In genomic region chr21:26949830-26950229, GRCh38 we compare ENCODE assay signal across 31 cellular contexts. TPM values are rescaled to one million over a fixed set of nuclear protein-coding genes. Genes with fewer than 3 reads are reported as not detected.
"Had no signal": no experiment of that assay in that cellular context is flagged by ENCODE, and none has a peak within 500 bp of the region (broad histone marks: within the 10 kb centered on the region; RNA-seq: fewer than 3 reads in every experiment).

No MANE protein-coding gene starts in this region.

- H3K27ac ChIP-seq: neutrophil, pancreas, psoas muscle, right lobe of liver, sigmoid colon, spleen, suprapubic skin, testis, tibial artery, transverse colon, upper lobe of right lung had no signal

- H3K4me3 ChIP-seq: pancreas, psoas muscle, right lobe of liver, sigmoid colon, spleen, suprapubic skin, testis, tibial artery, transverse colon, upper lobe of right lung, uterus had no signal

- ATAC-seq: naive thymus-derived CD4-positive, alpha-beta T cell; natural killer cell; pancreas; psoas muscle; right cardiac atrium; right lobe of liver; stimulated activated memory B cell treated with anti-CD40 and anti-IgM and Interleukin-4, amounts not matched to agents 10 μg/mL and 1 μg/mL and 100 μg/mL, for 72 hours; stimulated activated naive CD8-positive, alpha-beta T cell treated with anti-CD3 and anti-CD28 coated beads, Interleukin-15, amount 100 ng/mL, for 72 hours; stimulated activated naive CD8-positive, alpha-beta T cell treated with anti-CD3 and anti-CD28 coated beads, Interleukin-15, Interleukin-2, amounts not matched to agents 100 U/mL and 50 U/mL, for 24 hours; upper lobe of right lung had no signal

- H3K9me3 Mint-ChIP-seq: nephron progenitor cell; neural crest cell; stimulated activated memory B cell treated with anti-CD40 and anti-IgM and Interleukin-4, amounts not matched to agents 10 μg/mL and 1 μg/mL and 100 μg/mL, for 72 hours; stimulated activated naive CD8-positive, alpha-beta T cell treated with anti-CD3 and anti-CD28 coated beads, Interleukin-15, amount 100 ng/mL, for 72 hours; type B pancreatic cell had no signal

- H3K4me1 Mint-ChIP-seq: naive thymus-derived CD4-positive, alpha-beta T cell; natural killer cell; stimulated activated memory B cell treated with anti-CD40 and anti-IgM and Interleukin-4, amounts not matched to agents 10 μg/mL and 1 μg/mL and 100 μg/mL, for 72 hours; stimulated activated naive CD8-positive, alpha-beta T cell treated with anti-CD3 and anti-CD28 coated beads, Interleukin-15, amount 100 ng/mL, for 72 hours had no signal

- DNase-seq: naive thymus-derived CD4-positive, alpha-beta T cell; natural killer cell; nephron progenitor cell; nucleus accumbens; pancreas; psoas muscle; right cardiac atrium; right lobe of liver; sigmoid colon; small intestine; spleen; stimulated activated CD4-positive, alpha-beta T cell treated with anti-CD3 and anti-CD28 coated beads, Interleukin-12 subunit alpha, Interleukin-12 subunit beta, amount 100 ng/mL, for 4 hours; stimulated activated CD4-positive, alpha-beta T cell treated with anti-CD3 and anti-CD28 coated beads, Interleukin-1b, Interleukin-23, amount 100 ng/mL, for 48 hours; stimulated activated CD4-positive, alpha-beta T cell treated with anti-CD3 and anti-CD28 coated beads, Interleukin-4, amount 100 ng/mL, for 1 hour; stimulated activated CD4-positive, alpha-beta T cell treated with anti-CD3 and anti-CD28 coated beads, Interleukin-4, amount 100 ng/mL, for 4 hours; stimulated activated CD8-positive, alpha-beta memory T cell treated with anti-CD3 and anti-CD28 coated beads, Interleukin-4, amount 100 ng/mL, for 48 hours; stimulated activated naive CD4-positive, alpha-beta T cell; stimulated activated naive CD8-positive, alpha-beta T cell treated with anti-CD3 and anti-CD28 coated beads, Interleukin-15, amount 100 ng/mL, for 72 hours; stimulated activated naive CD8-positive, alpha-beta T cell treated with anti-CD3 and anti-CD28 coated beads, Interleukin-15, Interleukin-2, amounts not matched to agents 100 U/mL and 50 U/mL, for 24 hours; substantia nigra; testis; tibial artery; transverse colon; upper lobe of right lung; uterus had no signal

- H3K4me3 Mint-ChIP-seq: naive thymus-derived CD4-positive, alpha-beta T cell; natural killer cell; nephron progenitor cell; neural crest cell; stimulated activated memory B cell treated with anti-CD40 and anti-IgM and Interleukin-4, amounts not matched to agents 10 μg/mL and 1 μg/mL and 100 μg/mL, for 72 hours; stimulated activated naive CD8-positive, alpha-beta T cell treated with anti-CD3 and anti-CD28 coated beads, Interleukin-15, amount 100 ng/mL, for 72 hours; type B pancreatic cell had no signal

- H3K27me3 Mint-ChIP-seq: progenitor cell of endocrine pancreas; stimulated activated memory B cell treated with anti-CD40 and anti-IgM and Interleukin-4, amounts not matched to agents 10 μg/mL and 1 μg/mL and 100 μg/mL, for 72 hours; stimulated activated naive CD8-positive, alpha-beta T cell treated with anti-CD3 and anti-CD28 coated beads, Interleukin-15, amount 100 ng/mL, for 72 hours had no signal

- H3K36me3 Mint-ChIP-seq: naive thymus-derived CD4-positive, alpha-beta T cell; natural killer cell; stimulated activated memory B cell treated with anti-CD40 and anti-IgM and Interleukin-4, amounts not matched to agents 10 μg/mL and 1 μg/mL and 100 μg/mL, for 72 hours; type B pancreatic cell had no signal

- H3K27ac Mint-ChIP-seq: naive thymus-derived CD4-positive, alpha-beta T cell; natural killer cell; nephron progenitor cell; progenitor cell of endocrine pancreas; stimulated activated memory B cell treated with anti-CD40 and anti-IgM and Interleukin-4, amounts not matched to agents 10 μg/mL and 1 μg/mL and 100 μg/mL, for 72 hours; stimulated activated naive CD8-positive, alpha-beta T cell treated with anti-CD3 and anti-CD28 coated beads, Interleukin-15, amount 100 ng/mL, for 72 hours; type B pancreatic cell had no signal

RNA-seq across cellular contexts. Expression of gene ADAMTS5, which starts 17.1 kb away (rescaled TPM):
- polyA plus RNA-seq: naive thymus-derived CD4-positive, alpha-beta T cell had no signal
